ENCODE assay signal across 8 cellular contexts in the genomic region with DNA sequence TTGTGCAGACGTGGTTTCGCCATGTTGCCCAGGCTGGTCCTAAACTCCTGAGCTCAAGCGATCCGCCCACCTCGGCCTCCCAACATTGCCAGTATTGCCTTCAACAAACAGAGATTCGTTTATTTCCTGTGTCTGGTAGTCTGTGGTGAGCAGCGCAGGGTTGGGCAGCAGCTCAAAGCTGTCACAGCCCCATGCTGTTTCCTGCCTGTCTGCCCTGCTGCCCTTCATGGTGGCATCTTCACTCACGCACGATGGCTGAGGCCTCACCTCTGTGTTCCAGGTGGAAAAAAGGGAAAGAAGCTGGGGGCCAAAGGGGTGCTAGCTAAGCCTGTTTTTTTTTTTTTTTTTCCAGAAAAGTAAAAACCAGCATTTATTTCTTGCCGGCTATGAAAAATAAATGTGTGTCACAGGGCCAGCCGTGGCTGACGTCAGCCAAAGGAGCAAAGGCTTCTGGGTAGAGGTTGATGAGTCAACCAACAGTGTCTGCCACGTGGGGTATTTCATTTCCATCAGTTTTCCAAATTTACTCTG. TPM values are rescaled to one million over a fixed set of nuclear protein-coding genes. Genes with fewer than 3 reads are reported as not detected.
A peak's percentile ranks its signal among the peaks of the same experiment; 100 is the strongest.
DNase-seq lines count a peak whose midpoint lies in the region; ATAC-seq and TF ChIP-seq lines count a peak whose summit lies in the region.

No MANE protein-coding gene starts in this region.

- H3K36me3 Mint-ChIP-seq in T-helper 1 cell treated with Interleukin-12 subunit alpha and Interleukin-12 subunit beta and Interleukin-4 antibody, amounts not matched to agents 30 μg/mL and 1 μg/mL, for 36 hours (ENCODE audit: low read depth) = peaks cover 20% of the 10 kb centered on the region
- H3K36me3 Mint-ChIP-seq in immature natural killer cell (no peaks in the 10 kb centered on the region), mesothelial cell of epicardium (peaks cover 9% of the 10 kb centered on the region)

- peaks cover 41% of the 10 kb centered on the region for H3K4me1 Mint-ChIP-seq in T-helper 1 cell treated with Interleukin-12 subunit alpha and Interleukin-12 subunit beta and Interleukin-4 antibody, amounts not matched to agents 30 μg/mL and 1 μg/mL, for 36 hours (ENCODE audit: low read depth)
- H3K4me1 Mint-ChIP-seq in immature natural killer cell (peaks cover 58 to 59% of the 10 kb centered on the region in 2 donors), mesothelial cell of epicardium (no peaks in the 10 kb centered on the region)

- no peaks in the 10 kb centered on the region for H3K27me3 Mint-ChIP-seq in T-helper 1 cell treated with Interleukin-12 subunit alpha and Interleukin-12 subunit beta and Interleukin-4 antibody, amounts not matched to agents 30 μg/mL and 1 μg/mL, for 36 hours (ENCODE audit: low read depth)
- H3K27me3 Mint-ChIP-seq in immature natural killer cell (ENCODE audit: low read depth in 3 of 3) (peaks cover 10% of the 10 kb centered on the region in 3 donors), mesothelial cell of epicardium (ENCODE audit: low read depth) (no peaks in the 10 kb centered on the region)

- peak overlapping the region; percentile 100 for H3K27ac Mint-ChIP-seq in T-helper 1 cell treated with Interleukin-12 subunit alpha and Interleukin-12 subunit beta and Interleukin-4 antibody, amounts not matched to agents 30 μg/mL and 1 μg/mL, for 36 hours
- H3K27ac Mint-ChIP-seq in immature natural killer cell = peak overlapping the region; percentile 100
- no peak overlapping the region for H3K27ac Mint-ChIP-seq in mesothelial cell of epicardium

- H3K9me3 Mint-ChIP-seq in T-helper 1 cell treated with Interleukin-12 subunit alpha and Interleukin-12 subunit beta and Interleukin-4 antibody, amounts not matched to agents 30 μg/mL and 1 μg/mL, for 36 hours = no peaks in the 10 kb centered on the region
- H3K9me3 Mint-ChIP-seq in immature natural killer cell (no peaks in the 10 kb centered on the region), mesothelial cell of epicardium (peaks cover 4% of the 10 kb centered on the region)

- TF ChIP-seq CTCF in mesothelial cell of epicardium (IDR thresholded peaks at IDR 0.05; ENCODE audit: unreplicated experiment) = no peak

- ATAC-seq in HG03039 (IDR thresholded peaks at IDR 0.05; ENCODE audit: unreplicated experiment) = no peak

- H3K4me3 Mint-ChIP-seq in T-helper 1 cell treated with Interleukin-12 subunit alpha and Interleukin-12 subunit beta and Interleukin-4 antibody, amounts not matched to agents 30 μg/mL and 1 μg/mL, for 36 hours = peak overlapping the region; percentile 84
- peak overlapping the region; percentile 85 to 90 (median 88) for H3K4me3 Mint-ChIP-seq in immature natural killer cell
- no peak overlapping the region for H3K4me3 Mint-ChIP-seq in mesothelial cell of epicardium

- DNase-seq in GM03348 (ENCODE audit: low spot score) = peak; percentile 60
- peak; percentile 17 for DNase-seq in activated naive CD8-positive, alpha-beta T cell treated with anti-CD3 and anti-CD28 coated beads, Interleukin-2, amount 50 U/mL, for 16 hours (ENCODE audit: low read depth, low spot score)
- peak; percentile 90 to 91 (median 90) for DNase-seq in immature natural killer cell
- peak; percentile 66 for DNase-seq in stimulated activated CD8-positive, alpha-beta memory T cell treated with anti-CD3 and anti-CD28 coated beads, Interleukin-12 subunit alpha, Interleukin-12 subunit beta, amount 100 ng/mL, for 1 hour (ENCODE audit: low read depth)
- DNase-seq in NCI-H345 (lab: John Stamatoyannopoulos, UW) = no peak
- DNase-seq in mesothelial cell of epicardium (ENCODE audit: low spot score in 2 of 2, unreplicated experiment in 2 of 2) = no peak

RNA-seq across cellular contexts. Expression of gene TBC1D22A, which starts 28.8 kb away (rescaled TPM):
- 10 to 100 TPM; 20.6 to 28.0 (median 24.0) TPM for polyA plus RNA-seq in immature natural killer cell
- total RNA-seq in mesothelial cell of epicardium = 26.2 to 26.7 TPM (median 26.6 TPM) in 3 replicates

RNA-seq across cellular contexts. Expression of gene CERK, which starts 53.2 kb away (rescaled TPM):
- polyA plus RNA-seq in immature natural killer cell = 10 to 100 TPM; 31.1 to 59.4 (median 38.9) TPM
- 50.7 to 51.9 TPM (median 51.3 TPM) in 3 replicates for total RNA-seq in mesothelial cell of epicardium

Comparison
In these comparisons a context has a peak if more than half of its experiments do, and no peak if none do; other contexts are left out.
1. DNase-seq: peak in GM03348 (single experiment), activated naive CD8-positive, alpha-beta T cell treated with anti-CD3 and anti-CD28 coated beads, Interleukin-2, amount 50 U/mL, for 16 hours (single experiment), immature natural killer cell (3 of 3) and stimulated activated CD8-positive, alpha-beta memory T cell treated with anti-CD3 and anti-CD28 coated beads, Interleukin-12 subunit alpha, Interleukin-12 subunit beta, amount 100 ng/mL, for 1 hour (single experiment); none in NCI-H345 (single experiment) and mesothelial cell of epicardium (0 of 2).